Comparison of ENCODE assay signal across 12 cellular contexts in genomic region chr1:91844862-91845528, GRCh38. TPM values are rescaled to one million over a fixed set of nuclear protein-coding genes. Genes with fewer than 3 reads are reported as not detected.
DNase-seq lines count a peak whose midpoint lies in the region; ATAC-seq and TF ChIP-seq lines count a peak whose summit lies in the region.
"Had no signal": no experiment of that assay in that cellular context is flagged by ENCODE, and none has a peak within 500 bp of the region (broad histone marks: within the 10 kb centered on the region; RNA-seq: fewer than 3 reads in every experiment).

No MANE protein-coding gene starts in this region.

- H3K36me3 ChIP-seq in Panc1 (ENCODE audit: control insufficient read depth, insufficient read depth, low read length) = no peaks in the 10 kb centered on the region
- no peaks in the 10 kb centered on the region for H3K36me3 ChIP-seq in fibroblast of lung (ENCODE audit: control insufficient read depth, insufficient read depth, low read length)

- H3K4me1 ChIP-seq in Panc1 (ENCODE audit: control insufficient read depth, insufficient read depth, low read length) = peaks cover 48% of the 10 kb centered on the region
- H3K4me1 ChIP-seq in fibroblast of lung (ENCODE audit: control insufficient read depth, extremely low read depth, insufficient read depth, low read length) = peaks cover 14% of the 10 kb centered on the region

- intact Hi-C loops in Panc1 (cut with micrococcal nuclease; ENCODE audit: unreplicated experiment) = no loop called here

- no peaks in the 10 kb centered on the region for H3K27me3 ChIP-seq in Panc1 (ENCODE audit: control insufficient read depth, insufficient read depth, low read length)
- H3K27me3 ChIP-seq in fibroblast of lung (ENCODE audit: control insufficient read depth, insufficient read depth, low read length) = no peaks in the 10 kb centered on the region

- H3K27ac Mint-ChIP-seq in nephron progenitor cell = peak overlapping the region; percentile 62
- H3K27ac Mint-ChIP-seq: activated naive CD8-positive, alpha-beta T cell treated with anti-CD3 and anti-CD28 coated beads, Interleukin-2, amount 10 ng/mL, durations not matched to agents 7 days and 5 days had no signal

- peak; percentile 90 for ATAC-seq in Panc1
- ATAC-seq in HG02938 (IDR thresholded peaks at IDR 0.05; ENCODE audit: unreplicated experiment) = no peak

- peak overlapping the region; percentile 44 for H3K4me2 ChIP-seq in fibroblast of lung (ENCODE audit: extremely low read depth, insufficient read depth, low read length)

- in situ Hi-C loops in Panc1 (cut with HindIII; ENCODE audit: low pct_unique_long_range_greater_than_20kb, low sequenced_read_pairs) = no loop called here
- in situ Hi-C loops in GM13976 (cut with MboI; ENCODE audit: low sequenced_read_pairs, unreplicated experiment) = no loop called here

- H3K9me3 ChIP-seq in Panc1 (ENCODE audit: control insufficient read depth, insufficient read depth, low read depth, low read length) (no peaks in the 10 kb centered on the region), fibroblast of lung (ENCODE audit: control insufficient read depth, insufficient read depth, low read depth, low read length) (no peaks in the 10 kb centered on the region)

- H3K9ac ChIP-seq in fibroblast of lung (ENCODE audit: insufficient read depth, low read length) = no peak overlapping the region

- H3K79me2 ChIP-seq in fibroblast of lung (ENCODE audit: control insufficient read depth, insufficient read depth, low read length) = peaks cover 38% of the 10 kb centered on the region

- POLR2A ChIA-PET in AG04449 (lab: Yijun Ruan, JAX) (interaction anchor here (0.7 to 1.8 kb wide), 3 partner anchors 39 to 145 kb away, joined by 3 to 5 read pairs (median 3); partner anchors contain the start of gene TGFBR3), Panc1 (lab: Charles Lee) (no interaction called here)

- peaks cover 14% of the 10 kb centered on the region for H3K9me3 Mint-ChIP-seq in nephron progenitor cell

- H3K27ac ChIP-seq in Panc1 (ENCODE audit: low read length) (peak overlapping the region; percentile 76), fibroblast of lung (ENCODE audit: insufficient read depth, low read length) (peak overlapping the region; percentile 47)
- H3K27ac ChIP-seq: C4-2B had no signal

- H3K4me3 Mint-ChIP-seq in nephron progenitor cell = no peak overlapping the region
- H3K4me3 Mint-ChIP-seq: activated naive CD8-positive, alpha-beta T cell treated with anti-CD3 and anti-CD28 coated beads, Interleukin-2, amount 10 ng/mL, durations not matched to agents 7 days and 5 days; neural crest cell had no signal

- TF ChIP-seq CTCF in AG04449 (IDR thresholded peaks at IDR 0.05; ENCODE audit: insufficient read depth, low read length, missing control alignments) (no peak), Panc1 (IDR thresholded peaks at IDR 0.05) (peak; percentile 4; the same call in 1 of the 2 replicates), fibroblast of lung (conservative IDR thresholded peaks at IDR 0.05 in 1 of 2, IDR thresholded peaks at IDR 0.05 in 1 of 2; ENCODE audit: low read depth in 1 of 2, low read length in 2 of 2) (no peak), nephron progenitor cell (IDR thresholded peaks at IDR 0.05) (no peak), GM13976 (IDR thresholded peaks at IDR 0.05; ENCODE audit: borderline replicate concordance, control extremely low read depth, extremely low read depth, insufficient read depth, missing control alignments) (no peak)

- BruUV-seq in Panc1 (replicated peaks; lab: Mats Ljungman, UMichigan) = no TSS peak

- no peaks in the 10 kb centered on the region for H4K20me1 ChIP-seq in fibroblast of lung (ENCODE audit: control insufficient read depth, extremely low read depth, insufficient read depth, low read length)

- DNase-seq in AG04449 (ENCODE audit: low read depth, low spot score) (peak; percentile 95), Panc1 (ENCODE audit: low read depth, low spot score) (no peak), fibroblast of lung (ENCODE audit: low read depth in 2 of 2) (peak; percentile 88 to 96), nephron progenitor cell (no peak), islet precursor cell (no peak), superior temporal gyrus (ENCODE audit: extremely low spot score) (no peak), GM13976 (ENCODE audit: low spot score) (no peak)
- DNase-seq: activated naive CD8-positive, alpha-beta T cell treated with anti-CD3 and anti-CD28 coated beads, Interleukin-2, amount 10 ng/mL, durations not matched to agents 7 days and 5 days; KBM-7 had no signal

- no peak overlapping the region for H2AFZ ChIP-seq in fibroblast of lung (ENCODE audit: low read length)

- peaks cover 4% of the 10 kb centered on the region for H3K36me3 Mint-ChIP-seq in nephron progenitor cell (ENCODE audit: low read depth)

- CTCF ChIA-PET in AG04449 (lab: Yijun Ruan, JAX) (interaction anchor here (0.8 to 2.0 kb wide), 7 partner anchors 10 to 332 kb away, joined by 3 to 6 read pairs (median 4); no protein-coding TSS in a partner anchor), Panc1 (lab: Charles Lee) (no interaction called here)

- H3K4me3 ChIP-seq in AG04449 (ENCODE audit: low read depth, low read length) (no peak overlapping the region), Panc1 (ENCODE audit: low read depth in 2 of 2, low read length in 2 of 2) (no peak overlapping the region), fibroblast of lung (replicated peaks in 1 of 4; ENCODE audit: control extremely low read depth in 1 of 4, insufficient read depth in 1 of 4, low read depth in 3 of 4, low read length in 4 of 4) (no peak overlapping the region)

- peaks cover 34% of the 10 kb centered on the region for H3K4me1 Mint-ChIP-seq in nephron progenitor cell
- H3K4me1 Mint-ChIP-seq: neural crest cell had no signal

- no peaks in the 10 kb centered on the region for H3K27me3 Mint-ChIP-seq in nephron progenitor cell (ENCODE audit: low read depth, poor library complexity)

RNA-seq across cellular contexts. Expression of gene TGFBR3, which starts 41.0 kb away (rescaled TPM):
- total RNA-seq in Panc1 (2021; ENCODE audit: unreplicated experiment) = 14.5 TPM
- 4.3 TPM for polyA plus RNA-seq in Panc1 (2012; ENCODE audit: insufficient read length)
- 31.6 and 98.1 TPM in 2 replicates for total RNA-seq in fibroblast of lung
- 56.8 and 68.3 TPM in 2 replicates for polyA plus RNA-seq in fibroblast of lung
- polyA plus RNA-seq in fibroblast of lung (2012) = 22.3 and 32.9 TPM in 2 replicates
- 115 and 133 TPM in 2 replicates for polyA minus RNA-seq in fibroblast of lung (ENCODE audit: low replicate concordance)

Comparison
In these comparisons a context has a peak if more than half of its experiments do, and no peak if none do; other contexts are left out.
1. DNase-seq: peak in AG04449 (single experiment) and fibroblast of lung (2 of 2); none in Panc1 (single experiment), nephron progenitor cell (single experiment), islet precursor cell (single experiment), superior temporal gyrus (single experiment) and GM13976 (single experiment).